8 cellular contexts compared by ENCODE assay signal in the genomic region with DNA sequence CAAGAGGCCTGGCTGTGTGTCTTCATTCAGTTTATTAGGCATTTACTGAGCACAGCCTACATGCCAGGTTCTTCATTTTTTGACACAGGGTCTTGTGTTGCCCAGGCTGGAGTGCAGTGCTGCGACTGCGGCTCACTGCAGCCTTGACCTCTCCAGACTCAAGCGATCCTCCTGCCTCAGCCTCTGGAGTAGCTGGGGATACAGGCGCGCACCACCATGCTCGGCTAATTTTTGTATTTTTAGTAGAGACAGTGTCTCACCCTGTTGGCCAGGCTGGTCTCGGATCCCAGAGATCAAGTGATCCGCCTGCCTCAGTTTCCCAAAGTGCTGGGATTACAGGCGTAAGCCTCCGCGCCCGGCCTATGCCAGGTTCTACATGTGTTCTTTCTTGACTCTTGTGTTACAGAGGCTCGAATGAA. TPM values are rescaled to one million over a fixed set of nuclear protein-coding genes. Genes with fewer than 3 reads are reported as not detected.
DNase-seq lines count a peak whose midpoint lies in the region; ATAC-seq and TF ChIP-seq lines count a peak whose summit lies in the region.

No MANE protein-coding gene starts in this region.

- peak overlapping the region; percentile 82 to 92 (median 88) for H3K27ac Mint-ChIP-seq in IgD-negative memory B cell
- peak overlapping the region; percentile 67 to 89 (median 78) for H3K27ac Mint-ChIP-seq in naive B cell

- H3K9me3 ChIP-seq in A673 (ENCODE audit: low read depth, low read length, poor library complexity, severe bottlenecking), result no peaks in the 10 kb centered on the region
- no peaks in the 10 kb centered on the region for H3K9me3 ChIP-seq in colonic mucosa

- H3K4me1 ChIP-seq in A673 (ENCODE audit: insufficient read depth, low read length, poor library complexity, severe bottlenecking) (peaks cover 11% of the 10 kb centered on the region), colonic mucosa (peaks cover 16% of the 10 kb centered on the region)

- no TSS peak for BruUV-seq in A673 (replicated peaks; lab: Mats Ljungman, UMichigan)

- CTCF ChIA-PET in A673 (lab: Charles Lee), result interaction anchor here (0.5 to 1.5 kb wide), 2 partner anchors 9 to 64 kb away, joined by 3 read pairs; no protein-coding TSS in a partner anchor

- no peaks in the 10 kb centered on the region for H3K36me3 ChIP-seq in A673 (ENCODE audit: insufficient read depth, low read length, poor library complexity, severe bottlenecking)
- H3K36me3 ChIP-seq in colonic mucosa, result no peaks in the 10 kb centered on the region

- peak overlapping the region; percentile 99 for H3K4me3 ChIP-seq in A673 (ENCODE audit: low read depth, low read length, poor library complexity, severe bottlenecking)
- H3K4me3 ChIP-seq in colonic mucosa, result peak overlapping the region; percentile 100

- POLR2A ChIA-PET in A673 (lab: Charles Lee; ENCODE audit: low non-redundant PET), result interaction anchor here (0.6 kb wide), 2 partner anchors 18 to 46 kb away, joined by 3 to 6 read pairs; no protein-coding TSS in a partner anchor

- H3K27me3 ChIP-seq in A673 (replicated peaks; ENCODE audit: insufficient read depth, low read depth, low read length, poor library complexity), result no peaks in the 10 kb centered on the region
- no peaks in the 10 kb centered on the region for H3K27me3 ChIP-seq in colonic mucosa

- intact Hi-C loops in A673 (cut with micrococcal nuclease; ENCODE audit: unreplicated experiment), result no loop called here
- intact Hi-C loops in colonic mucosa (cut with DNase I), result no loop called here

- ATAC-seq in naive B cell (ENCODE audit: low read depth in 2 of 2), result no peak
- no peak for ATAC-seq in GM21447 (IDR thresholded peaks at IDR 0.05; ENCODE audit: unreplicated experiment)

- DNase-seq in A673 (ENCODE audit: low spot score), result no peak
- DNase-seq in colonic mucosa, result no peak
- DNase-seq in naive B cell, result no peak
- no peak for DNase-seq in midbrain (lab: John Stamatoyannopoulos, UW)
- no peak for DNase-seq in NCI-H2171 treated with DMSO at 0.1 percent for 48 hours (lab: John Stamatoyannopoulos, UW)
- no peak for DNase-seq in kidney glomerular epithelial cell (lab: John Stamatoyannopoulos, UW)

- H3K27me3 Mint-ChIP-seq in IgD-negative memory B cell (peaks cover 9% of the 10 kb centered on the region), naive B cell (peaks cover 5 to 16% (median 15%) of the 10 kb centered on the region in 3 donors)

- H3K9me3 Mint-ChIP-seq in IgD-negative memory B cell (no peaks in the 10 kb centered on the region), naive B cell (no peaks in the 10 kb centered on the region)

- H3K36me3 Mint-ChIP-seq in IgD-negative memory B cell (no peaks in the 10 kb centered on the region), naive B cell (no peaks in the 10 kb centered on the region)

- H3K27ac ChIP-seq in A673 (ENCODE audit: low read depth, low read length, poor library complexity, severe bottlenecking), result peak overlapping the region; percentile 81
- H3K27ac ChIP-seq in colonic mucosa, result peak overlapping the region; percentile 63

- peak overlapping the region; percentile 77 to 91 for H3K9ac ChIP-seq in colonic mucosa (ENCODE audit: low read depth in 2 of 2, low read length in 2 of 2)

- H3K4me3 Mint-ChIP-seq in IgD-negative memory B cell (peak overlapping the region; percentile 88 to 96 (median 93)), naive B cell (peak overlapping the region; percentile 86 to 98 (median 95))

- peaks cover 28 to 32% (median 28%) of the 10 kb centered on the region in 3 donors for H3K4me1 Mint-ChIP-seq in IgD-negative memory B cell
- H3K4me1 Mint-ChIP-seq in naive B cell, result peaks cover 30 to 43% (median 40%) of the 10 kb centered on the region in 3 donors

- no peak for TF ChIP-seq CTCF in A673 (conservative IDR thresholded peaks at IDR 0.05; ENCODE audit: low read depth, low read length)
- no peak for TF ChIP-seq CTCF in colonic mucosa (IDR thresholded peaks at IDR 0.05)

RNA-seq across cellular contexts. Expression of gene ATRN, which starts 0.6 kb away (rescaled TPM):
- 27.1 and 29.6 TPM in 2 replicates for total RNA-seq in A673 (2021)
- 7.7 TPM for polyA plus RNA-seq in IgD-negative memory B cell
- 10 to 100 TPM; 17.0 to 23.1 TPM for total RNA-seq in colonic mucosa
- 10 to 100 TPM in 1 of 6 donors, 1 to 10 TPM in 5; 6.8 to 11.0 (median 7.5) TPM for polyA plus RNA-seq in naive B cell (ENCODE audit: low read depth in 6 of 6)
